Comparison of ENCODE assay signal across 1 cellular context in the genomic region with DNA sequence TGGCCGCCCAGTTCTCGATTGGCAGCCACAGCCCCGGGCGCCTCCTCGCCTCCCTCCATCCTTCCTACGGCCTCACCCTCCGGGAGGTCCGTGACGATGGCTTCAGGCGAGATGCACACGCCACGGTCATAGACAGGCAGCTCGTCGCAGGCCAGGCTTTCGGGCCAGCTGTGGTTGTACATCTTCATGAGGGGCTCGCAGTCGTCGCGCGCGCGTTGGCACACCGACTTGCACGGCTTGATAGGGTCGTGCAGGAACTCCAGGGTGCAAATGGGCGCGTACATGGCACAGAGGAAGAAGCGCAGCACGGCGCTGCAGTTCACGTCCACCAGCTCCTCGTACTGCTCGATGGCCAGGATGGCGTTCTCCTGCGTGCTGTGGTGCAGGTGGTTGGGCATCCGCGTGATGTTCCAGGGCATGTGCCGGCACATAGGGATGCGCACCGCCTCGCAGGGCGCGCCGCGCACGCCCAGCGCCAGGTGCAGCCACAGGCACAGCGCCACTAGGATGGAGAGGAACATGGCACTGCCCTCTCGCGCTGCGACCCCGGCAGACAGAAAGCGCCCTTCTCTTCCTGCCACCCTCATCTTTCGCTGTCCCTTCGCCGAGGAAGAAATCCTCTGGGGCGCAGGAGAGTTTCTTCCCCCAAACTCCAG.
A peak's percentile ranks its signal among the peaks of the same experiment; 100 is the strongest.
TF ChIP-seq lines count a peak whose summit lies in the region.

No MANE protein-coding gene starts in this region.

TF ChIP-seq in HepG2, 621 proteins besides CTCF, POLR2A, EP300 and RAD21 (continues in another document):
- 0 out of 2 replicates have a peak, but pooled peaks have one; percentile 50 for TF ChIP-seq FOXM1 (CRISPR knock-in tag; IDR thresholded peaks at IDR 0.05)
- TF ChIP-seq MYPOP (CRISPR knock-in tag; IDR thresholded peaks at IDR 0.05): peak; percentile 86; the same call in 1 of the 2 replicates
- TF ChIP-seq MTF1 (CRISPR knock-in tag; IDR thresholded peaks at IDR 0.05): no peak
- TF ChIP-seq ZNF547 (CRISPR knock-in tag; IDR thresholded peaks at IDR 0.05): peak; percentile 68; the same call in 1 of the 2 replicates
- TF ChIP-seq ZNF598 (CRISPR knock-in tag; IDR thresholded peaks at IDR 0.05; ENCODE audit: borderline replicate concordance): peak; percentile 69; the same call in 1 of the 2 replicates
- TF ChIP-seq ZNF207 (IDR thresholded peaks at IDR 0.05; ENCODE audit: borderline replicate concordance): no peak
- peak; percentile 17; the same call in 1 of the 2 replicates for TF ChIP-seq GMEB1 (CRISPR knock-in tag; IDR thresholded peaks at IDR 0.05; ENCODE audit: borderline replicate concordance)
- TF ChIP-seq ZNF709 (CRISPR knock-in tag; IDR thresholded peaks at IDR 0.05): peak; percentile 66; the same call in 1 of the 2 replicates
- TF ChIP-seq MTA1 (CRISPR knock-in tag; IDR thresholded peaks at IDR 0.05; ENCODE audit: borderline replicate concordance): 0 out of 2 replicates have a peak, but pooled peaks have one; percentile 29
- peak; percentile 70; the same call in 1 of the 2 replicates for TF ChIP-seq SRY (CRISPR knock-in tag; IDR thresholded peaks at IDR 0.05)
- peak; percentile 59; the same call in 1 of the 2 replicates for TF ChIP-seq ZNF354B (CRISPR knock-in tag; IDR thresholded peaks at IDR 0.05)
- TF ChIP-seq ZNF225 (CRISPR knock-in tag; IDR thresholded peaks at IDR 0.05): peak; percentile 39; the same call in 1 of the 2 replicates
- TF ChIP-seq ZNF574 (CRISPR knock-in tag; IDR thresholded peaks at IDR 0.05): 0 out of 2 replicates have a peak, but pooled peaks have one; percentile 50
- TF ChIP-seq ZBTB4 (CRISPR knock-in tag; IDR thresholded peaks at IDR 0.05; ENCODE audit: borderline replicate concordance): peak; percentile 79; the same call in 1 of the 2 replicates
- 0 out of 2 replicates have a peak, but pooled peaks have one; percentile 28 for TF ChIP-seq DR1 (CRISPR knock-in tag; IDR thresholded peaks at IDR 0.05)
- TF ChIP-seq KLF16 (CRISPR knock-in tag; IDR thresholded peaks at IDR 0.05): no peak
- TF ChIP-seq, protein P1, sequence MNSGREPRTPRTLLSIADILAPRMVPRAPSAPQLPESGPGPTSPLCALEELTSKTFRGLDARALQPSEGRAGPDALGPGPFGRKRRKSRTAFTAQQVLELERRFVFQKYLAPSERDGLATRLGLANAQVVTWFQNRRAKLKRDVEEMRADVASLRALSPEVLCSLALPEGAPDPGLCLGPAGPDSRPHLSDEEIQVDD (CRISPR knock-in tag; IDR thresholded peaks at IDR 0.05; ENCODE audit: borderline replicate concordance): 0 out of 2 replicates have a peak, but pooled peaks have one; percentile 59
- TF ChIP-seq ZBTB37 (CRISPR knock-in tag; IDR thresholded peaks at IDR 0.05): no peak
- TF ChIP-seq, protein P2, sequence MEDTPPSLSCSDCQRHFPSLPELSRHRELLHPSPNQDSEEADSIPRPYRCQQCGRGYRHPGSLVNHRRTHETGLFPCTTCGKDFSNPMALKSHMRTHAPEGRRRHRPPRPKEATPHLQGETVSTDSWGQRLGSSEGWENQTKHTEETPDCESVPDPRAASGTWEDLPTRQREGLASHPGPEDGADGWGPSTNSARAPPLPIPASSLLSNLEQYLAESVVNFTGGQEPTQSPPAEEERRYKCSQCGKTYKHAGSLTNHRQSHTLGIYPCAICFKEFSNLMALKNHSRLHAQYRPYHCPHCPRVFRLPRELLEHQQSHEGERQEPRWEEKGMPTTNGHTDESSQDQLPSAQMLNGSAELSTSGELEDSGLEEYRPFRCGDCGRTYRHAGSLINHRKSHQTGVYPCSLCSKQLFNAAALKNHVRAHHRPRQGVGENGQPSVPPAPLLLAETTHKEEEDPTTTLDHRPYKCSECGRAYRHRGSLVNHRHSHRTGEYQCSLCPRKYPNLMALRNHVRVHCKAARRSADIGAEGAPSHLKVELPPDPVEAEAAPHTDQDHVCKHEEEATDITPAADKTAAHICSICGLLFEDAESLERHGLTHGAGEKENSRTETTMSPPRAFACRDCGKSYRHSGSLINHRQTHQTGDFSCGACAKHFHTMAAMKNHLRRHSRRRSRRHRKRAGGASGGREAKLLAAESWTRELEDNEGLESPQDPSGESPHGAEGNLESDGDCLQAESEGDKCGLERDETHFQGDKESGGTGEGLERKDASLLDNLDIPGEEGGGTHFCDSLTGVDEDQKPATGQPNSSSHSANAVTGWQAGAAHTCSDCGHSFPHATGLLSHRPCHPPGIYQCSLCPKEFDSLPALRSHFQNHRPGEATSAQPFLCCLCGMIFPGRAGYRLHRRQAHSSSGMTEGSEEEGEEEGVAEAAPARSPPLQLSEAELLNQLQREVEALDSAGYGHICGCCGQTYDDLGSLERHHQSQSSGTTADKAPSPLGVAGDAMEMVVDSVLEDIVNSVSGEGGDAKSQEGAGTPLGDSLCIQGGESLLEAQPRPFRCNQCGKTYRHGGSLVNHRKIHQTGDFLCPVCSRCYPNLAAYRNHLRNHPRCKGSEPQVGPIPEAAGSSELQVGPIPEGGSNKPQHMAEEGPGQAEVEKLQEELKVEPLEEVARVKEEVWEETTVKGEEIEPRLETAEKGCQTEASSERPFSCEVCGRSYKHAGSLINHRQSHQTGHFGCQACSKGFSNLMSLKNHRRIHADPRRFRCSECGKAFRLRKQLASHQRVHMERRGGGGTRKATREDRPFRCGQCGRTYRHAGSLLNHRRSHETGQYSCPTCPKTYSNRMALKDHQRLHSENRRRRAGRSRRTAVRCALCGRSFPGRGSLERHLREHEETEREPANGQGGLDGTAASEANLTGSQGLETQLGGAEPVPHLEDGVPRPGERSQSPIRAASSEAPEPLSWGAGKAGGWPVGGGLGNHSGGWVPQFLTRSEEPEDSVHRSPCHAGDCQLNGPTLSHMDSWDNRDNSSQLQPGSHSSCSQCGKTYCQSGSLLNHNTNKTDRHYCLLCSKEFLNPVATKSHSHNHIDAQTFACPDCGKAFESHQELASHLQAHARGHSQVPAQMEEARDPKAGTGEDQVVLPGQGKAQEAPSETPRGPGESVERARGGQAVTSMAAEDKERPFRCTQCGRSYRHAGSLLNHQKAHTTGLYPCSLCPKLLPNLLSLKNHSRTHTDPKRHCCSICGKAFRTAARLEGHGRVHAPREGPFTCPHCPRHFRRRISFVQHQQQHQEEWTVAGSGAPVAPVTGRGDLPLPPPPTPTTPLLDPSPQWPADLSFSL (CRISPR knock-in tag; IDR thresholded peaks at IDR 0.05): peak; percentile 43; the same call in 1 of the 2 replicates
- TF ChIP-seq SALL1 (CRISPR knock-in tag; IDR thresholded peaks at IDR 0.05): peak; percentile 10; the same call in 1 of the 2 replicates
- TF ChIP-seq MYC (CRISPR knock-in tag; IDR thresholded peaks at IDR 0.05; ENCODE audit: borderline replicate concordance): peak; percentile 56; the same call in 1 of the 2 replicates
- 0 out of 2 replicates have a peak, but pooled peaks have one; percentile 59 for TF ChIP-seq ZNF468 (CRISPR knock-in tag; IDR thresholded peaks at IDR 0.05)
- TF ChIP-seq ZNF160 (CRISPR knock-in tag; IDR thresholded peaks at IDR 0.05): peak; percentile 52
- peak; percentile 59 for TF ChIP-seq HOXA3 (CRISPR knock-in tag; IDR thresholded peaks at IDR 0.05)
- TF ChIP-seq ZNF7 (CRISPR knock-in tag; IDR thresholded peaks at IDR 0.05): peak; percentile 44; the same call in 1 of the 2 replicates
- 0 out of 2 replicates have a peak, but pooled peaks have one; percentile 71 for TF ChIP-seq ZHX1 (CRISPR knock-in tag; IDR thresholded peaks at IDR 0.05; ENCODE audit: low read depth)
- 0 out of 2 replicates have a peak, but pooled peaks have one; percentile 46 for TF ChIP-seq ZNF431 (CRISPR knock-in tag; IDR thresholded peaks at IDR 0.05; ENCODE audit: borderline replicate concordance, low read depth)
- peak; percentile 32; the same call in 1 of the 2 replicates for TF ChIP-seq AHR (CRISPR knock-in tag; IDR thresholded peaks at IDR 0.05)
- no peak for TF ChIP-seq TAF15 (IDR thresholded peaks at IDR 0.05; ENCODE audit: low read depth, low read length, poor library complexity, severe bottlenecking)
- TF ChIP-seq CHCHD3 (CRISPR knock-in tag; IDR thresholded peaks at IDR 0.05): peak; percentile 83; the same call in 1 of the 2 replicates
- 0 out of 2 replicates have a peak, but pooled peaks have one; percentile 39 for TF ChIP-seq ZFP41 (CRISPR knock-in tag; IDR thresholded peaks at IDR 0.05; ENCODE audit: borderline replicate concordance)
- peak; percentile 70 for TF ChIP-seq HDAC1 (CRISPR knock-in tag; IDR thresholded peaks at IDR 0.05)
- no peak for TF ChIP-seq ZSCAN12 (CRISPR knock-in tag; IDR thresholded peaks at IDR 0.05)
